ENCODE assay signal across 24 cellular contexts in genomic region chr14:104205781-104206180, GRCh38.
"Had no signal": no experiment of that assay in that cellular context is flagged by ENCODE, and none has a peak within 500 bp of the region (broad histone marks: within the 10 kb centered on the region; RNA-seq: fewer than 3 reads in every experiment).

No MANE protein-coding gene starts in this region.

- H3K4me1 ChIP-seq: colonic mucosa, gastrocnemius medialis, lower lobe of right lung, prostate gland, right atrium auricular region had no signal

- H3K4me3 ChIP-seq: colonic mucosa, gastrocnemius medialis, lower lobe of right lung, prostate gland, right atrium auricular region, smooth muscle cell, stomach, thyroid gland had no signal

- ATAC-seq: gastrocnemius medialis, sciatic nerve had no signal

- H3K27me3 ChIP-seq: colonic mucosa, right atrium auricular region, thyroid gland had no signal

- H3K36me3 Mint-ChIP-seq: natural killer cell treated with Interleukin-12 subunit alpha and Interleukin-12 subunit beta and Interleukin-15 and Interleukin-18, amount 100 ng/mL, for 72 hours had no signal

- DNase-seq: effector CD8-positive, alpha-beta T cell; foreskin fibroblast; gastrocnemius medialis; kidney; left ventricle myocardium superior; lower lobe of right lung; stimulated activated CD4-positive, alpha-beta T cell treated with anti-CD3 and anti-CD28 coated beads, Interleukin-12 subunit alpha, Interleukin-12 subunit beta, amount 100 ng/mL, for 4 hours; stimulated activated CD4-positive, alpha-beta T cell treated with anti-CD3 and anti-CD28 coated beads, Interleukin-1b, Interleukin-23, amount 100 ng/mL, for 48 hours; stimulated activated CD4-positive, alpha-beta T cell treated with anti-CD3 and anti-CD28 coated beads, Interleukin-4, amount 100 ng/mL, for 1 hour; stimulated activated CD8-positive, alpha-beta memory T cell treated with anti-CD3 and anti-CD28 coated beads, Interleukin-4, amount 100 ng/mL, for 48 hours; stimulated activated naive CD4-positive, alpha-beta T cell; trophoblast cell had no signal

- H3K4me2 ChIP-seq: smooth muscle cell had no signal

- H3K4me1 Mint-ChIP-seq: endodermal cell had no signal

- H3K27ac Mint-ChIP-seq: dendritic cell treated with granulocyte-macrophage colony-stimulating factor and Interleukin-4, amounts not matched to agents 40 ng/mL and 50 ng/mL, for 4 days; endodermal cell; natural killer cell treated with Interleukin-12 subunit alpha and Interleukin-12 subunit beta and Interleukin-15 and Interleukin-18, amount 100 ng/mL, for 72 hours had no signal

- H3K9me3 ChIP-seq: colonic mucosa, gastrocnemius medialis, lower lobe of right lung, prostate gland, right atrium auricular region, stomach, thyroid gland had no signal

- H3K36me3 ChIP-seq: colonic mucosa, gastrocnemius medialis, lower lobe of right lung, prostate gland, right atrium auricular region, stomach, thyroid gland had no signal

- H3K27me3 Mint-ChIP-seq: dendritic cell treated with granulocyte-macrophage colony-stimulating factor and Interleukin-4, amounts not matched to agents 40 ng/mL and 50 ng/mL, for 4 days; natural killer cell treated with Interleukin-12 subunit alpha and Interleukin-12 subunit beta and Interleukin-15 and Interleukin-18, amount 100 ng/mL, for 72 hours had no signal

- H3K9me3 Mint-ChIP-seq: dendritic cell treated with granulocyte-macrophage colony-stimulating factor and Interleukin-4, amounts not matched to agents 40 ng/mL and 50 ng/mL, for 4 days; endodermal cell; natural killer cell treated with Interleukin-12 subunit alpha and Interleukin-12 subunit beta and Interleukin-15 and Interleukin-18, amount 100 ng/mL, for 72 hours; neural crest cell had no signal

- H3K4me3 Mint-ChIP-seq: dendritic cell treated with granulocyte-macrophage colony-stimulating factor and Interleukin-4, amounts not matched to agents 40 ng/mL and 50 ng/mL, for 4 days; endodermal cell; natural killer cell treated with Interleukin-12 subunit alpha and Interleukin-12 subunit beta and Interleukin-15 and Interleukin-18, amount 100 ng/mL, for 72 hours; neural crest cell had no signal

- H3K27ac ChIP-seq: colonic mucosa, epithelial cell of prostate, gastrocnemius medialis, lower lobe of right lung, prostate gland, right atrium auricular region, stomach, thyroid gland had no signal
